In the genomic region with DNA sequence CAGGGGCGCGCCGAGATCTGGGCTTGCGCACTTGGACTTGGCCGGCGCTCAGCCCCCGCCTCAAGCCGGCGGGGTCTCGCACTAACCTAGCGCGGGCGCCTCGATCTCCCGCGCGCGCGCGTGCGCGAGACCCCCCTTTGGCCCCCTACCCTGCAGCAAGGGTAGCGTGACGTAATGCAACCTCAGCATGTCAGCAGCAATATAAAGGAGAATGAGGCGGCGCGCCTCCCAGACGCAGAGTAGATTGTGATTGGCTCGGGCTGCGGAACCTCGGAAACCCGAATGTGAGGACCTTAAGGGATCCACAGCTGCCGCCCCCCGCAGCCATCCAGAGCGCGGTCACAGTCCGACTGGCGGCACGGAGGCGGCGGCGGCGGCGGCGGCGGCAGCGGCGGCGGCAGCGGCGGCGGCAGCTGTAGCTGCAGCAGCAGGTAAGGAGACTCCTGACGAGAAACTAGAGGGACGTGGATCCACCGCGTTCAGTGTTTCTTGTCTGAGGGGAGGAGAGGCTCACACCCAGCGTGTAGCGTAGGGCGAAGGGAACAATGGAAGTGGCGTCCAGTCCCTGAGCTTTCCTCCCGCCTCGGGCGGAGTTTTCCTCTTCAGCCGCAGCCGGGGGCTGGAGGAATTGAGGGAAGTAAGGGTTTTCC, we compare ENCODE assay signal across 8 cellular contexts. TPM values are rescaled to one million over a fixed set of nuclear protein-coding genes. Genes with fewer than 3 reads are reported as not detected.
DNase-seq lines count a peak whose midpoint lies in the region; ATAC-seq and TF ChIP-seq lines count a peak whose summit lies in the region.

A gene with protein sequence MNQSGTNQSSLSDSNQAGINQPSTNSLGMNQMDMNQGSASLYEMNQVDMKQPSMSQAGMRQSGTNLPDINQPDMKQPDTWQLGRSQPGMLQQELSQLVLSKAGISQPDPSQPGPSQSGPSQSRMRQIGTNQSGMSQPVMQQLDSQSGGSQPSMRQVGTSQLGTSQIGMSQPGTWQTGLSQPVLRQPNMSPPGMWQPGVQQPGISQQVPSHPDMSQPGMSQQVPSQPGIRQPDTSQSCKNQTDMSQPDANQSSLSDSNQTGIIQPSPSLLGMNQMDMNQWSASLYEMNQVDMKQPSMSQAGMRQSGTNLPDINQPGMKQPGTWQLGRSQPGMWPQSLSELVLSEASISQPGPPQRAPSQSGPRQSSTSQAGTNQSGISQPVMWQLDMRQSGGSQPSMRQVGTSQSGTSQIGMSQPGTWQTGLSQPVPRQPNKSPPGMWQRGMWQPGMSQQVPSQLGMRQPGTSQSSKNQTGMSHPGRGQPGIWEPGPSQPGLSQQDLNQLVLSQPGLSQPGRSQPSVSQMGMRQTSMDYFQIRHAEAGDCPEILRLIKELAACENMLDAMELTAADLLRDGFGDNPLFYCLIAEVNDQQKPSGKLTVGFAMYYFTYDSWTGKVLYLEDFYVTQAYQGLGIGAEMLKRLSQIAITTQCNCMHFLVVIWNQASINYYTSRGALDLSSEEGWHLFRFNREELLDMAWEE (minus strand): TSS at position 19 of the 650 bp plus-strand sequence. CDS start 134,811 bp downstream, outside the sequence.
ZNF711 (plus strand) TSS at position 231 of the 650 bp plus-strand sequence. CDS start 3,582 bp downstream, outside the sequence.

- no peaks in the 10 kb centered on the region for H3K27me3 ChIP-seq in neural cell (ENCODE audit: insufficient read depth, low read depth, low read length)

- DNase-seq in activated CD4-positive, alpha-beta T cell treated with anti-CD3 and anti-CD28 coated beads for 36 hours: peak; percentile 42
- DNase-seq in activated CD4-positive, alpha-beta T cell treated with anti-CD3 and anti-CD28 coated beads, Interleukin-2, amount 50 U/mL, for 1 hour: no peak
- DNase-seq in NCI-H345 (lab: John Stamatoyannopoulos, UW) (peak; percentile 93), germinal center (ENCODE audit: low spot score) (peak; percentile 14)
- DNase-seq in activated naive CD4-positive, alpha-beta T cell treated with anti-CD3 and anti-CD28 coated beads, Interleukin-2, amount 10 ng/mL, durations not matched to agents 7 days and 5 days: peak; percentile 23

- POLR2A ChIA-PET in activated CD4-positive, alpha-beta T cell treated with anti-CD3 and anti-CD28 coated beads for 36 hours (lab: Charles Lee): no interaction called here

- peaks cover 32% of the 10 kb centered on the region for H3K79me2 ChIP-seq in neural cell (replicated peaks; ENCODE audit: insufficient read depth, low read length)

- peak within 1 kb of the TSS; percentile 85 for H3K27ac Mint-ChIP-seq in activated CD4-positive, alpha-beta T cell treated with anti-CD3 and anti-CD28 coated beads for 36 hours
- peak within 1 kb of the TSS; percentile 78 for H3K27ac Mint-ChIP-seq in activated naive CD4-positive, alpha-beta T cell treated with anti-CD3 and anti-CD28 coated beads, Interleukin-2, amount 10 ng/mL, durations not matched to agents 7 days and 5 days

- H3K36me3 ChIP-seq in neural cell (ENCODE audit: insufficient read depth, low read length): no peaks in the 10 kb centered on the region

- CTCF ChIA-PET in activated CD4-positive, alpha-beta T cell treated with anti-CD3 and anti-CD28 coated beads for 36 hours (lab: Charles Lee): interaction anchor here (0.8 kb wide), 1 partner anchor 394 kb away, joined by 3 read pairs; no protein-coding TSS in a partner anchor
- CTCF ChIA-PET in activated naive CD4-positive, alpha-beta T cell treated with anti-CD3 and anti-CD28 coated beads, Interleukin-2, amount 10 ng/mL, durations not matched to agents 7 days and 5 days (lab: Charles Lee): no interaction called here

- ATAC-seq in activated CD4-positive, alpha-beta T cell treated with anti-CD3 and anti-CD28 coated beads for 36 hours: peak; percentile 72
- ATAC-seq in HG02884 (IDR thresholded peaks at IDR 0.05; ENCODE audit: unreplicated experiment) (peak; percentile 70), GM19397 (IDR thresholded peaks at IDR 0.05; ENCODE audit: unreplicated experiment) (no peak)

- peak within 1 kb of the TSS; percentile 96 for H3K9ac ChIP-seq in neural cell (ENCODE audit: low read length)

- no peaks in the 10 kb centered on the region for H3F3A ChIP-seq in neural cell (ENCODE audit: insufficient read depth, low read length, poor library complexity, severe bottlenecking)

- no peak for TF ChIP-seq RAD21 in neural cell (conservative IDR thresholded peaks at IDR 0.05)

- no peaks in the 10 kb centered on the region for H3K36me3 Mint-ChIP-seq in activated CD4-positive, alpha-beta T cell treated with anti-CD3 and anti-CD28 coated beads for 36 hours (ENCODE audit: low read depth)
- H3K36me3 Mint-ChIP-seq in activated naive CD4-positive, alpha-beta T cell treated with anti-CD3 and anti-CD28 coated beads, Interleukin-2, amount 10 ng/mL, durations not matched to agents 7 days and 5 days: no peaks in the 10 kb centered on the region

- TF ChIP-seq EP300 in neural cell (conservative IDR thresholded peaks at IDR 0.05; ENCODE audit: poor library complexity, severe bottlenecking): no peak

- peaks cover 12% of the 10 kb centered on the region for H3K27me3 Mint-ChIP-seq in activated CD4-positive, alpha-beta T cell treated with anti-CD3 and anti-CD28 coated beads for 36 hours
- peaks cover 21% of the 10 kb centered on the region for H3K27me3 Mint-ChIP-seq in activated naive CD4-positive, alpha-beta T cell treated with anti-CD3 and anti-CD28 coated beads, Interleukin-2, amount 10 ng/mL, durations not matched to agents 7 days and 5 days

- H2AFZ ChIP-seq in neural cell (ENCODE audit: low read depth, low read length): peak within 1 kb of the TSS; percentile 76

- no peaks in the 10 kb centered on the region for H3K9me2 ChIP-seq in neural cell (ENCODE audit: insufficient read depth, low read length)

- peaks cover 3% of the 10 kb centered on the region for H4K20me1 ChIP-seq in neural cell (ENCODE audit: insufficient read depth)

- H3K4me1 Mint-ChIP-seq in activated CD4-positive, alpha-beta T cell treated with anti-CD3 and anti-CD28 coated beads for 36 hours: peaks cover 11% of the 10 kb centered on the region
- peaks cover 12% of the 10 kb centered on the region for H3K4me1 Mint-ChIP-seq in activated naive CD4-positive, alpha-beta T cell treated with anti-CD3 and anti-CD28 coated beads, Interleukin-2, amount 10 ng/mL, durations not matched to agents 7 days and 5 days

- TF ChIP-seq CTCF in neural cell (IDR thresholded peaks at IDR 0.05; ENCODE audit: poor library complexity, severe bottlenecking): no peak

- H3K9me3 Mint-ChIP-seq in activated CD4-positive, alpha-beta T cell treated with anti-CD3 and anti-CD28 coated beads for 36 hours (ENCODE audit: low read depth): no peaks in the 10 kb centered on the region
- H3K9me3 Mint-ChIP-seq in activated naive CD4-positive, alpha-beta T cell treated with anti-CD3 and anti-CD28 coated beads, Interleukin-2, amount 10 ng/mL, durations not matched to agents 7 days and 5 days: no peaks in the 10 kb centered on the region

- no peaks in the 10 kb centered on the region for H3K9me3 ChIP-seq in neural cell (ENCODE audit: low read length)

- H3K27ac ChIP-seq in neural cell (ENCODE audit: low read length): peak within 1 kb of the TSS; percentile 94

- H3K4me3 Mint-ChIP-seq in activated CD4-positive, alpha-beta T cell treated with anti-CD3 and anti-CD28 coated beads for 36 hours: peak within 1 kb of the TSS; percentile 78
- peak within 1 kb of the TSS; percentile 82 for H3K4me3 Mint-ChIP-seq in activated naive CD4-positive, alpha-beta T cell treated with anti-CD3 and anti-CD28 coated beads, Interleukin-2, amount 10 ng/mL, durations not matched to agents 7 days and 5 days

- peak within 1 kb of the TSS; percentile 79 for H3K4me3 ChIP-seq in neural cell (ENCODE audit: low read length)

- peak within 1 kb of the TSS; percentile 55 for H3K4me2 ChIP-seq in neural cell (ENCODE audit: low read length)

- intact Hi-C loops in activated CD4-positive, alpha-beta T cell treated with anti-CD3 and anti-CD28 coated beads for 36 hours (cut with DNase I, micrococcal nuclease): no loop called here

TF ChIP-seq in neural cell, 6 proteins besides CTCF, POLR2A, EP300 and RAD21:
- TF ChIP-seq TAF1 (IDR thresholded peaks at IDR 0.05; ENCODE audit: low read depth): peak; percentile 25
- peak; percentile 83 for TF ChIP-seq POLR2AphosphoS5 (IDR thresholded peaks at IDR 0.05)
- TF ChIP-seq REST (IDR thresholded peaks at IDR 0.05; ENCODE audit: borderline replicate concordance): no peak
- peak; percentile 18 for TF ChIP-seq MXI1 (conservative IDR thresholded peaks at IDR 0.05; ENCODE audit: poor library complexity, severe bottlenecking)

RNA-seq across cellular contexts. Expression of the first gene that starts in this region (rescaled TPM):
- not detected for total RNA-seq in activated CD4-positive, alpha-beta T cell treated with anti-CD3 and anti-CD28 coated beads for 36 hours
- 2.6 TPM in 2 replicates for polyA plus RNA-seq in neural cell
- 6.6 and 7.2 TPM in 2 replicates for polyA minus RNA-seq in neural cell

RNA-seq across cellular contexts. Expression of gene ZNF711, which starts in this region (rescaled TPM):
- total RNA-seq in activated CD4-positive, alpha-beta T cell treated with anti-CD3 and anti-CD28 coated beads for 36 hours: 1 to 10 TPM in 1 of 2 experiments, under 1 TPM in 1; 0.90 to 1.0 TPM
- 301 and 321 TPM in 2 replicates for polyA plus RNA-seq in neural cell
- polyA minus RNA-seq in neural cell: 146 and 166 TPM in 2 replicates
